ENCODE assay signal across 1 cellular context in the genomic region with DNA sequence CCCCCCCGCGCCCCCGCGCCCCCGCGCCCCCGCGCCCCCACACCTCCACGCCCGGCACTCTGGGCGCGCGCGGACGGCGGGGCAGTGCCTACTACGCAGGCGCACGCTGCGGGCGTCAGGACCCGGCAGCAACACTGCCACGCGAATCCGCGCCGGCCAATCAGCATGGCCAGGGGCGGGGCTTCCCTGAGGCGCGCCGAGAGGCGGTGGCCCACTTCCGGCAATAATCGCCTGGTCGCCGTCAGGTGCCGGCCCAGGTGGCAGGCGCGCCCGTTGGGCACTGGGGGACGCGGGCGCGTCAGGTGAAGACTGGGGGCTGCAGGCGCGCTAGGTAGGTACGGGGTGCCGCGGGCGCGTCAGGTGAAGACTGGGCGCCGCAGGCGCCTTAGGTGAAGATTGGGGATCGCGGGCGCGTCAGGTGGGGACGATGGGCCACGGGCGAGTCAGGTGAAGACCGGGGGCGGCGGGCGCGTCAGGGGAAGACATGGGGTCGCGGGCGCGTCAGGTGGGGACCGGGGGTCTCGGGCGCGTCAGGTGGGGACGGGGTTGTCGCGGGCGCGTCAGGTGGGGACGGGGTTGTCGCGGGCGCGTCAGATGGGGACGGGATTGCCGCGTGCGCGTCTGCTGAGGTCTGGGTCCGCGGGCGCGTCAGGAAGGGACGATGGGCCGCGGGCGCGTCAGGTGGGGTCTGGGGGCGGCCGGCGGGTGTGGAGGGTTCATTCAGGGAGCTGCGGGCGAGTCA.
TF ChIP-seq lines count a peak whose summit lies in the region.

No MANE protein-coding gene starts in this region.

TF ChIP-seq in WTC11, 78 proteins besides CTCF, POLR2A, EP300 and RAD21 (continued from another document):
- TF ChIP-seq ZNF281 (CRISPR knock-in tag; IDR thresholded peaks at IDR 0.05): no peak
- no peak for TF ChIP-seq TCF7 (CRISPR knock-in tag; IDR thresholded peaks at IDR 0.05; ENCODE audit: low read depth)
- no peak for TF ChIP-seq ZNF138 (CRISPR knock-in tag; conservative IDR thresholded peaks at IDR 0.05)
- TF ChIP-seq KAT7 (CRISPR knock-in tag; IDR thresholded peaks at IDR 0.05; ENCODE audit: borderline replicate concordance): no peak
- TF ChIP-seq RORB (CRISPR knock-in tag; IDR thresholded peaks at IDR 0.05): no peak
- no peak for TF ChIP-seq GRHL2 (CRISPR knock-in tag; IDR thresholded peaks at IDR 0.05; ENCODE audit: insufficient replicate concordance, severe bottlenecking)
- no peak for TF ChIP-seq ZNF423 (CRISPR knock-in tag; IDR thresholded peaks at IDR 0.05)
- TF ChIP-seq ZNF671 (CRISPR knock-in tag; IDR thresholded peaks at IDR 0.05): no peak
- TF ChIP-seq JAZF1 (CRISPR knock-in tag; IDR thresholded peaks at IDR 0.05): no peak
- TF ChIP-seq NFE2L1 (CRISPR knock-in tag; IDR thresholded peaks at IDR 0.05): no peak
- no peak for TF ChIP-seq CDX4 (CRISPR knock-in tag; IDR thresholded peaks at IDR 0.05; ENCODE audit: borderline replicate concordance)
- TF ChIP-seq SMAD4 (CRISPR knock-in tag; IDR thresholded peaks at IDR 0.05): no peak
- TF ChIP-seq OVOL2 (CRISPR knock-in tag; IDR thresholded peaks at IDR 0.05; ENCODE audit: borderline replicate concordance): no peak
- TF ChIP-seq ATF3 (CRISPR knock-in tag; conservative IDR thresholded peaks at IDR 0.05): no peak
- TF ChIP-seq FOXK1 (CRISPR knock-in tag; IDR thresholded peaks at IDR 0.05): peak; percentile 99
- TF ChIP-seq NR1H2 (CRISPR knock-in tag; IDR thresholded peaks at IDR 0.05): no peak
- TF ChIP-seq, protein P1, sequence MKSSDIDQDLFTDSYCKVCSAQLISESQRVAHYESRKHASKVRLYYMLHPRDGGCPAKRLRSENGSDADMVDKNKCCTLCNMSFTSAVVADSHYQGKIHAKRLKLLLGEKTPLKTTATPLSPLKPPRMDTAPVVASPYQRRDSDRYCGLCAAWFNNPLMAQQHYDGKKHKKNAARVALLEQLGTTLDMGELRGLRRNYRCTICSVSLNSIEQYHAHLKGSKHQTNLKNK (CRISPR knock-in tag; IDR thresholded peaks at IDR 0.05): no peak
- TF ChIP-seq, protein P2, sequence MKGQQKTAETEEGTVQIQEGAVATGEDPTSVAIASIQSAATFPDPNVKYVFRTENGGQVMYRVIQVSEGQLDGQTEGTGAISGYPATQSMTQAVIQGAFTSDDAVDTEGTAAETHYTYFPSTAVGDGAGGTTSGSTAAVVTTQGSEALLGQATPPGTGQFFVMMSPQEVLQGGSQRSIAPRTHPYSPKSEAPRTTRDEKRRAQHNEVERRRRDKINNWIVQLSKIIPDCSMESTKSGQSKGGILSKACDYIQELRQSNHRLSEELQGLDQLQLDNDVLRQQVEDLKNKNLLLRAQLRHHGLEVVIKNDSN (CRISPR knock-in tag; IDR thresholded peaks at IDR 0.05): peak; percentile 65; the same call in 1 of the 2 replicates
- peak; percentile 40; the same call in 1 of the 2 replicates for TF ChIP-seq MYBL2 (CRISPR knock-in tag; IDR thresholded peaks at IDR 0.05)
- TF ChIP-seq, protein P3, sequence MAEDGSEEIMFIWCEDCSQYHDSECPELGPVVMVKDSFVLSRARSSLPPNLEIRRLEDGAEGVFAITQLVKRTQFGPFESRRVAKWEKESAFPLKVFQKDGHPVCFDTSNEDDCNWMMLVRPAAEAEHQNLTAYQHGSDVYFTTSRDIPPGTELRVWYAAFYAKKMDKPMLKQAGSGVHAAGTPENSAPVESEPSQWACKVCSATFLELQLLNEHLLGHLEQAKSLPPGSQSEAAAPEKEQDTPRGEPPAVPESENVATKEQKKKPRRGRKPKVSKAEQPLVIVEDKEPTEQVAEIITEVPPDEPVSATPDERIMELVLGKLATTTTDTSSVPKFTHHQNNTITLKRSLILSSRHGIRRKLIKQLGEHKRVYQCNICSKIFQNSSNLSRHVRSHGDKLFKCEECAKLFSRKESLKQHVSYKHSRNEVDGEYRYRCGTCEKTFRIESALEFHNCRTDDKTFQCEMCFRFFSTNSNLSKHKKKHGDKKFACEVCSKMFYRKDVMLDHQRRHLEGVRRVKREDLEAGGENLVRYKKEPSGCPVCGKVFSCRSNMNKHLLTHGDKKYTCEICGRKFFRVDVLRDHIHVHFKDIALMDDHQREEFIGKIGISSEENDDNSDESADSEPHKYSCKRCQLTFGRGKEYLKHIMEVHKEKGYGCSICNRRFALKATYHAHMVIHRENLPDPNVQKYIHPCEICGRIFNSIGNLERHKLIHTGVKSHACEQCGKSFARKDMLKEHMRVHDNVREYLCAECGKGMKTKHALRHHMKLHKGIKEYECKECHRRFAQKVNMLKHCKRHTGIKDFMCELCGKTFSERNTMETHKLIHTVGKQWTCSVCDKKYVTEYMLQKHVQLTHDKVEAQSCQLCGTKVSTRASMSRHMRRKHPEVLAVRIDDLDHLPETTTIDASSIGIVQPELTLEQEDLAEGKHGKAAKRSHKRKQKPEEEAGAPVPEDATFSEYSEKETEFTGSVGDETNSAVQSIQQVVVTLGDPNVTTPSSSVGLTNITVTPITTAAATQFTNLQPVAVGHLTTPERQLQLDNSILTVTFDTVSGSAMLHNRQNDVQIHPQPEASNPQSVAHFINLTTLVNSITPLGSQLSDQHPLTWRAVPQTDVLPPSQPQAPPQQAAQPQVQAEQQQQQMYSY (CRISPR knock-in tag; IDR thresholded peaks at IDR 0.05): no peak
- no peak for TF ChIP-seq ZBTB43 (CRISPR knock-in tag; IDR thresholded peaks at IDR 0.05)
- TF ChIP-seq, protein P4, sequence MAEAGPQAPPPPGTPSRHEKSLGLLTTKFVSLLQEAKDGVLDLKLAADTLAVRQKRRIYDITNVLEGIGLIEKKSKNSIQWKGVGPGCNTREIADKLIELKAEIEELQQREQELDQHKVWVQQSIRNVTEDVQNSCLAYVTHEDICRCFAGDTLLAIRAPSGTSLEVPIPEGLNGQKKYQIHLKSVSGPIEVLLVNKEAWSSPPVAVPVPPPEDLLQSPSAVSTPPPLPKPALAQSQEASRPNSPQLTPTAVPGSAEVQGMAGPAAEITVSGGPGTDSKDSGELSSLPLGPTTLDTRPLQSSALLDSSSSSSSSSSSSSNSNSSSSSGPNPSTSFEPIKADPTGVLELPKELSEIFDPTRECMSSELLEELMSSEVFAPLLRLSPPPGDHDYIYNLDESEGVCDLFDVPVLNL (CRISPR knock-in tag; IDR thresholded peaks at IDR 0.05; ENCODE audit: borderline replicate concordance, low read depth): no peak
- no peak for TF ChIP-seq AFF4 (CRISPR knock-in tag; IDR thresholded peaks at IDR 0.05; ENCODE audit: borderline replicate concordance)
- no peak for TF ChIP-seq EMX1 (CRISPR knock-in tag; IDR thresholded peaks at IDR 0.05)
- no peak for TF ChIP-seq NR3C1 (CRISPR knock-in tag; conservative IDR thresholded peaks at IDR 0.05; ENCODE audit: low read depth)
